Comparison of ENCODE assay signal across 17 cellular contexts in the genomic region with DNA sequence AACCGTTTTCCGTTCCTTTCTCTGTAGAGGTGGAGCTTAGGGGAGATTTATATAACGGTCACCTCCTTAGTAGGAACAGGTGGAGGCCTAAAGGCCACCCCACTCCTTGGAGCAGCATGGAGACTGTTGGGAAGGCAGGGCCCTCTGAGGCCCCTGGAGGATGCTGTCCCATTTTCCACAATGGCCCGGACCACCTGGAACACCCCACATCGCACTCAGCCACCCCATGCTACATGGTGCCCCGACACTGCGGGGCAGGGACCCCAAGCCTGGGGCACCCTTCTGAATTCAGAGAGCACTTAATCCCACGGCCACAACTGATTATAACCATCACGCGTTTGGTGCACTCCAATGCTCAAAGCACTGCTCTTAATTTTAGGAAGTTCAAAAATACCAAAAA. TPM values are rescaled to one million over a fixed set of nuclear protein-coding genes. Genes with fewer than 3 reads are reported as not detected.
DNase-seq lines count a peak whose midpoint lies in the region; ATAC-seq and TF ChIP-seq lines count a peak whose summit lies in the region.
"Had no signal": no experiment of that assay in that cellular context is flagged by ENCODE, and none has a peak within 500 bp of the region (broad histone marks: within the 10 kb centered on the region; RNA-seq: fewer than 3 reads in every experiment).

No MANE protein-coding gene starts in this region.

- intact Hi-C loops in lower lobe of right lung (cut with DNase I) = no loop called here
- intact Hi-C loops in sigmoid colon (cut with DNase I) = no loop called here
- intact Hi-C loops in CD8-positive, alpha-beta T cell (cut with DNase I, micrococcal nuclease) = no loop called here

- H3K27ac ChIP-seq in RWPE2 (ENCODE audit: poor library complexity, severe bottlenecking) = no peak overlapping the region
- no peak overlapping the region for H3K27ac ChIP-seq in lower lobe of right lung
- H3K27ac ChIP-seq in sigmoid colon = no peak overlapping the region
- H3K27ac ChIP-seq in CD8-positive, alpha-beta T cell (ENCODE audit: low read depth, low read length) = no peak overlapping the region
- H3K27ac ChIP-seq: BLaER1 treated with 17β-estradiol and CSF1 and Interleukin-3, amounts not matched to agents 10 nM and 100 nM; HL-60 had no signal

- DNase-seq in activated naive CD8-positive, alpha-beta T cell treated with anti-CD3 and anti-CD28 coated beads, Interleukin-2, amount 10 ng/mL, durations not matched to agents 7 days and 5 days = peak; percentile 3
- DNase-seq in activated naive CD8-positive, alpha-beta T cell treated with anti-CD3 and anti-CD28 coated beads for 36 hours = no peak
- peak; percentile 35 for DNase-seq in RWPE2 (ENCODE audit: low spot score)
- peak; percentile 4 for DNase-seq in lower lobe of right lung
- DNase-seq in sigmoid colon = peak; percentile 28
- no peak for DNase-seq in GM20000 (ENCODE audit: low spot score)
- DNase-seq in kidney glomerular epithelial cell (lab: John Stamatoyannopoulos, UW) = no peak
- DNase-seq in CD8-positive, alpha-beta T cell = no peak
- DNase-seq: 8988T; CD4-positive, CD25-positive, alpha-beta regulatory T cell; GOT3; H7; HFFc6 had no signal

- H3K27me3 ChIP-seq in RWPE2 (ENCODE audit: insufficient read depth, poor library complexity, severe bottlenecking) (peaks cover 12% of the 10 kb centered on the region), lower lobe of right lung (ENCODE audit: low read depth) (no peaks in the 10 kb centered on the region), sigmoid colon (no peaks in the 10 kb centered on the region)
- no peaks in the 10 kb centered on the region for H3K27me3 ChIP-seq in CD8-positive, alpha-beta T cell (ENCODE audit: insufficient read depth, low read length)
- H3K27me3 ChIP-seq: BLaER1 treated with 17β-estradiol and CSF1 and Interleukin-3, amounts not matched to agents 10 nM and 100 nM had no signal

- H3K4me1 Mint-ChIP-seq in activated naive CD8-positive, alpha-beta T cell treated with anti-CD3 and anti-CD28 coated beads, Interleukin-2, amount 10 ng/mL, durations not matched to agents 7 days and 5 days = no peaks in the 10 kb centered on the region
- no peaks in the 10 kb centered on the region for H3K4me1 Mint-ChIP-seq in activated naive CD8-positive, alpha-beta T cell treated with anti-CD3 and anti-CD28 coated beads for 36 hours
- H3K4me1 Mint-ChIP-seq in CD8-positive, alpha-beta T cell (ENCODE audit: low read depth) = no peaks in the 10 kb centered on the region
- H3K4me1 Mint-ChIP-seq: CD4-positive, CD25-positive, alpha-beta regulatory T cell had no signal

- H3K4me3 ChIP-seq in RWPE2 (ENCODE audit: severe bottlenecking) (no peak overlapping the region), lower lobe of right lung (no peak overlapping the region), sigmoid colon (no peak overlapping the region)
- H3K4me3 ChIP-seq in CD8-positive, alpha-beta T cell (ENCODE audit: low read depth, low read length) = no peak overlapping the region
- H3K4me3 ChIP-seq: BLaER1 treated with 17β-estradiol and CSF1 and Interleukin-3, amounts not matched to agents 10 nM and 100 nM had no signal

- H3K36me3 ChIP-seq in RWPE2 (ENCODE audit: low read depth) (no peaks in the 10 kb centered on the region), lower lobe of right lung (no peaks in the 10 kb centered on the region), sigmoid colon (no peaks in the 10 kb centered on the region)
- no peaks in the 10 kb centered on the region for H3K36me3 ChIP-seq in CD8-positive, alpha-beta T cell (ENCODE audit: insufficient read depth, low read length)

- H3K36me3 Mint-ChIP-seq in activated naive CD8-positive, alpha-beta T cell treated with anti-CD3 and anti-CD28 coated beads, Interleukin-2, amount 10 ng/mL, durations not matched to agents 7 days and 5 days = no peaks in the 10 kb centered on the region
- peaks cover 2% of the 10 kb centered on the region for H3K36me3 Mint-ChIP-seq in activated naive CD8-positive, alpha-beta T cell treated with anti-CD3 and anti-CD28 coated beads for 36 hours
- H3K36me3 Mint-ChIP-seq in CD8-positive, alpha-beta T cell = no peaks in the 10 kb centered on the region
- H3K36me3 Mint-ChIP-seq: CD4-positive, CD25-positive, alpha-beta regulatory T cell had no signal

- no peaks in the 10 kb centered on the region for H3K9me3 Mint-ChIP-seq in activated naive CD8-positive, alpha-beta T cell treated with anti-CD3 and anti-CD28 coated beads, Interleukin-2, amount 10 ng/mL, durations not matched to agents 7 days and 5 days
- peaks cover 1% of the 10 kb centered on the region for H3K9me3 Mint-ChIP-seq in activated naive CD8-positive, alpha-beta T cell treated with anti-CD3 and anti-CD28 coated beads for 36 hours
- no peaks in the 10 kb centered on the region for H3K9me3 Mint-ChIP-seq in CD8-positive, alpha-beta T cell
- H3K9me3 Mint-ChIP-seq: HFFc6 had no signal

- H3K4me1 ChIP-seq in RWPE2 (ENCODE audit: insufficient read depth, poor library complexity, severe bottlenecking) (peaks cover 4% of the 10 kb centered on the region), lower lobe of right lung (peaks cover 8% of the 10 kb centered on the region), sigmoid colon (peaks cover 0 to 8% (median under 1%) of the 10 kb centered on the region in 4 donors)
- H3K4me1 ChIP-seq in CD8-positive, alpha-beta T cell (ENCODE audit: insufficient read depth, low read length) = no peaks in the 10 kb centered on the region
- H3K4me1 ChIP-seq: Caco-2 had no signal

- WGBS in sigmoid colon, 2 donors = 85 to 90% methylated on average over 10 of the region's 10 CpGs

- H3K27me3 Mint-ChIP-seq in activated naive CD8-positive, alpha-beta T cell treated with anti-CD3 and anti-CD28 coated beads, Interleukin-2, amount 10 ng/mL, durations not matched to agents 7 days and 5 days = peaks cover 15% of the 10 kb centered on the region
- peaks cover 32% of the 10 kb centered on the region for H3K27me3 Mint-ChIP-seq in activated naive CD8-positive, alpha-beta T cell treated with anti-CD3 and anti-CD28 coated beads for 36 hours
- H3K27me3 Mint-ChIP-seq in CD8-positive, alpha-beta T cell (ENCODE audit: low read depth) = peaks cover 15% of the 10 kb centered on the region

- CTCF ChIA-PET in CD8-positive, alpha-beta T cell (lab: Charles Lee) = no interaction called here

- POLR2A ChIA-PET in activated naive CD8-positive, alpha-beta T cell treated with anti-CD3 and anti-CD28 coated beads, Interleukin-2, amount 10 ng/mL, durations not matched to agents 7 days and 5 days (lab: Charles Lee) = no interaction called here
- POLR2A ChIA-PET in CD8-positive, alpha-beta T cell (lab: Charles Lee) = no interaction called here

- H3K9me3 ChIP-seq in RWPE2 (ENCODE audit: severe bottlenecking) (no peaks in the 10 kb centered on the region), lower lobe of right lung (no peaks in the 10 kb centered on the region), sigmoid colon (no peaks in the 10 kb centered on the region)
- no peaks in the 10 kb centered on the region for H3K9me3 ChIP-seq in CD8-positive, alpha-beta T cell (ENCODE audit: low read length)
- H3K9me3 ChIP-seq: BLaER1 treated with 17β-estradiol and CSF1 and Interleukin-3, amounts not matched to agents 10 nM and 100 nM; Caco-2 had no signal

- no peak for TF ChIP-seq EP300 in sigmoid colon (IDR thresholded peaks at IDR 0.05)

- TF ChIP-seq CTCF in RWPE2 (IDR thresholded peaks at IDR 0.05; ENCODE audit: poor library complexity, severe bottlenecking) (no peak), lower lobe of right lung (IDR thresholded peaks at IDR 0.05) (no peak), sigmoid colon (IDR thresholded peaks at IDR 0.05) (no peak), GM20000 (IDR thresholded peaks at IDR 0.05; ENCODE audit: extremely low read depth, missing control alignments) (no peak)
- TF ChIP-seq CTCF in CD8-positive, alpha-beta T cell (IDR thresholded peaks at IDR 0.05) = no peak

- no peak overlapping the region for H3K4me3 Mint-ChIP-seq in activated naive CD8-positive, alpha-beta T cell treated with anti-CD3 and anti-CD28 coated beads, Interleukin-2, amount 10 ng/mL, durations not matched to agents 7 days and 5 days
- no peak overlapping the region for H3K4me3 Mint-ChIP-seq in activated naive CD8-positive, alpha-beta T cell treated with anti-CD3 and anti-CD28 coated beads for 36 hours
- no peak overlapping the region for H3K4me3 Mint-ChIP-seq in CD8-positive, alpha-beta T cell
- H3K4me3 Mint-ChIP-seq: CD4-positive, CD25-positive, alpha-beta regulatory T cell; HFFc6 had no signal

- TF ChIP-seq POLR2A in sigmoid colon (IDR thresholded peaks at IDR 0.05) = no peak

- H3K27ac Mint-ChIP-seq in activated naive CD8-positive, alpha-beta T cell treated with anti-CD3 and anti-CD28 coated beads, Interleukin-2, amount 10 ng/mL, durations not matched to agents 7 days and 5 days = no peak overlapping the region
- no peak overlapping the region for H3K27ac Mint-ChIP-seq in activated naive CD8-positive, alpha-beta T cell treated with anti-CD3 and anti-CD28 coated beads for 36 hours
- no peak overlapping the region for H3K27ac Mint-ChIP-seq in CD8-positive, alpha-beta T cell
- H3K27ac Mint-ChIP-seq: CD4-positive, CD25-positive, alpha-beta regulatory T cell; HFFc6 had no signal

- no peak for ATAC-seq in activated naive CD8-positive, alpha-beta T cell treated with anti-CD3 and anti-CD28 coated beads, Interleukin-2, amount 10 ng/mL, durations not matched to agents 7 days and 5 days (ENCODE audit: low read depth)
- ATAC-seq in RWPE2 (ENCODE audit: low read depth) (no peak), lower lobe of right lung (no peak)
- ATAC-seq in CD8-positive, alpha-beta T cell = no peak
- ATAC-seq: HCT116 had no signal

RNA-seq across cellular contexts. Expression of gene C14orf132, which starts 41.4 kb away (rescaled TPM):
- total RNA-seq in activated naive CD8-positive, alpha-beta T cell treated with anti-CD3 and anti-CD28 coated beads, Interleukin-2, amount 10 ng/mL, durations not matched to agents 7 days and 5 days = 1 to 10 TPM; 1.7 to 2.1 TPM
- 1 to 10 TPM; 1.7 to 2.2 TPM for total RNA-seq in activated naive CD8-positive, alpha-beta T cell treated with anti-CD3 and anti-CD28 coated beads for 36 hours
- total RNA-seq in lower lobe of right lung (44.8 TPM), sigmoid colon (10 to 100 TPM; 10.4 to 30.4 (median 23.6) TPM)
- polyA plus RNA-seq in sigmoid colon = 1 to 10 TPM; 2.4 to 4.3 (median 3.2) TPM
- total RNA-seq in CD8-positive, alpha-beta T cell = under 1 TPM; 0.58 to 0.62 TPM

Comparison
In these comparisons a context has a peak if more than half of its experiments do, and no peak if none do; other contexts are left out.
1. DNase-seq: peak in activated naive CD8-positive, alpha-beta T cell treated with anti-CD3 and anti-CD28 coated beads, Interleukin-2, amount 10 ng/mL, durations not matched to agents 7 days and 5 days (single experiment), RWPE2 (single experiment), lower lobe of right lung (single experiment) and sigmoid colon (single experiment); none in activated naive CD8-positive, alpha-beta T cell treated with anti-CD3 and anti-CD28 coated beads for 36 hours (single experiment), GM20000 (single experiment), kidney glomerular epithelial cell (single experiment) and CD8-positive, alpha-beta T cell (0 of 7).